Comparison of ENCODE assay signal across 1 cellular context in the genomic region with DNA sequence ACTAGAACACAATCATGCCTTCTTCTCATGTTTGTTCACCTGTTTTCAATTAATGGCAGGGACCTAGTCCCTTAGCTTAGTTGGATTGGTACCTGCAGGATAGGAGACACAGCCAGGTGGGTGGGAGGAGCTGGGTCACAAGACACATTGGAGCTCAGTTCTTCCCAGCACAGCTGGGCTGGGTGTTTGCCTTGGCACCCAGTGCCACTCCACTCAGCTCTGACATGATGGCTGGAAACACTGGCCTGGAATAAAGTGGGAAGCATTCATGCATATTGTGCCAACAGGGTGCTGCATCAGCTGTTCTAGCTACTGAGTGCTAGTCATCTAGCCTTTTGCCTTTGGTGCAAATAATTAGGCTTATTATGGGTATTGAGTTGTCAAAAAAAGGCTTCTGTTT.
TF ChIP-seq lines count a peak whose summit lies in the region.

No MANE protein-coding gene starts in this region.

TF ChIP-seq in H1, 55 proteins besides CTCF, POLR2A, EP300 and RAD21 (continued from another document):
- TF ChIP-seq, protein P1, sequence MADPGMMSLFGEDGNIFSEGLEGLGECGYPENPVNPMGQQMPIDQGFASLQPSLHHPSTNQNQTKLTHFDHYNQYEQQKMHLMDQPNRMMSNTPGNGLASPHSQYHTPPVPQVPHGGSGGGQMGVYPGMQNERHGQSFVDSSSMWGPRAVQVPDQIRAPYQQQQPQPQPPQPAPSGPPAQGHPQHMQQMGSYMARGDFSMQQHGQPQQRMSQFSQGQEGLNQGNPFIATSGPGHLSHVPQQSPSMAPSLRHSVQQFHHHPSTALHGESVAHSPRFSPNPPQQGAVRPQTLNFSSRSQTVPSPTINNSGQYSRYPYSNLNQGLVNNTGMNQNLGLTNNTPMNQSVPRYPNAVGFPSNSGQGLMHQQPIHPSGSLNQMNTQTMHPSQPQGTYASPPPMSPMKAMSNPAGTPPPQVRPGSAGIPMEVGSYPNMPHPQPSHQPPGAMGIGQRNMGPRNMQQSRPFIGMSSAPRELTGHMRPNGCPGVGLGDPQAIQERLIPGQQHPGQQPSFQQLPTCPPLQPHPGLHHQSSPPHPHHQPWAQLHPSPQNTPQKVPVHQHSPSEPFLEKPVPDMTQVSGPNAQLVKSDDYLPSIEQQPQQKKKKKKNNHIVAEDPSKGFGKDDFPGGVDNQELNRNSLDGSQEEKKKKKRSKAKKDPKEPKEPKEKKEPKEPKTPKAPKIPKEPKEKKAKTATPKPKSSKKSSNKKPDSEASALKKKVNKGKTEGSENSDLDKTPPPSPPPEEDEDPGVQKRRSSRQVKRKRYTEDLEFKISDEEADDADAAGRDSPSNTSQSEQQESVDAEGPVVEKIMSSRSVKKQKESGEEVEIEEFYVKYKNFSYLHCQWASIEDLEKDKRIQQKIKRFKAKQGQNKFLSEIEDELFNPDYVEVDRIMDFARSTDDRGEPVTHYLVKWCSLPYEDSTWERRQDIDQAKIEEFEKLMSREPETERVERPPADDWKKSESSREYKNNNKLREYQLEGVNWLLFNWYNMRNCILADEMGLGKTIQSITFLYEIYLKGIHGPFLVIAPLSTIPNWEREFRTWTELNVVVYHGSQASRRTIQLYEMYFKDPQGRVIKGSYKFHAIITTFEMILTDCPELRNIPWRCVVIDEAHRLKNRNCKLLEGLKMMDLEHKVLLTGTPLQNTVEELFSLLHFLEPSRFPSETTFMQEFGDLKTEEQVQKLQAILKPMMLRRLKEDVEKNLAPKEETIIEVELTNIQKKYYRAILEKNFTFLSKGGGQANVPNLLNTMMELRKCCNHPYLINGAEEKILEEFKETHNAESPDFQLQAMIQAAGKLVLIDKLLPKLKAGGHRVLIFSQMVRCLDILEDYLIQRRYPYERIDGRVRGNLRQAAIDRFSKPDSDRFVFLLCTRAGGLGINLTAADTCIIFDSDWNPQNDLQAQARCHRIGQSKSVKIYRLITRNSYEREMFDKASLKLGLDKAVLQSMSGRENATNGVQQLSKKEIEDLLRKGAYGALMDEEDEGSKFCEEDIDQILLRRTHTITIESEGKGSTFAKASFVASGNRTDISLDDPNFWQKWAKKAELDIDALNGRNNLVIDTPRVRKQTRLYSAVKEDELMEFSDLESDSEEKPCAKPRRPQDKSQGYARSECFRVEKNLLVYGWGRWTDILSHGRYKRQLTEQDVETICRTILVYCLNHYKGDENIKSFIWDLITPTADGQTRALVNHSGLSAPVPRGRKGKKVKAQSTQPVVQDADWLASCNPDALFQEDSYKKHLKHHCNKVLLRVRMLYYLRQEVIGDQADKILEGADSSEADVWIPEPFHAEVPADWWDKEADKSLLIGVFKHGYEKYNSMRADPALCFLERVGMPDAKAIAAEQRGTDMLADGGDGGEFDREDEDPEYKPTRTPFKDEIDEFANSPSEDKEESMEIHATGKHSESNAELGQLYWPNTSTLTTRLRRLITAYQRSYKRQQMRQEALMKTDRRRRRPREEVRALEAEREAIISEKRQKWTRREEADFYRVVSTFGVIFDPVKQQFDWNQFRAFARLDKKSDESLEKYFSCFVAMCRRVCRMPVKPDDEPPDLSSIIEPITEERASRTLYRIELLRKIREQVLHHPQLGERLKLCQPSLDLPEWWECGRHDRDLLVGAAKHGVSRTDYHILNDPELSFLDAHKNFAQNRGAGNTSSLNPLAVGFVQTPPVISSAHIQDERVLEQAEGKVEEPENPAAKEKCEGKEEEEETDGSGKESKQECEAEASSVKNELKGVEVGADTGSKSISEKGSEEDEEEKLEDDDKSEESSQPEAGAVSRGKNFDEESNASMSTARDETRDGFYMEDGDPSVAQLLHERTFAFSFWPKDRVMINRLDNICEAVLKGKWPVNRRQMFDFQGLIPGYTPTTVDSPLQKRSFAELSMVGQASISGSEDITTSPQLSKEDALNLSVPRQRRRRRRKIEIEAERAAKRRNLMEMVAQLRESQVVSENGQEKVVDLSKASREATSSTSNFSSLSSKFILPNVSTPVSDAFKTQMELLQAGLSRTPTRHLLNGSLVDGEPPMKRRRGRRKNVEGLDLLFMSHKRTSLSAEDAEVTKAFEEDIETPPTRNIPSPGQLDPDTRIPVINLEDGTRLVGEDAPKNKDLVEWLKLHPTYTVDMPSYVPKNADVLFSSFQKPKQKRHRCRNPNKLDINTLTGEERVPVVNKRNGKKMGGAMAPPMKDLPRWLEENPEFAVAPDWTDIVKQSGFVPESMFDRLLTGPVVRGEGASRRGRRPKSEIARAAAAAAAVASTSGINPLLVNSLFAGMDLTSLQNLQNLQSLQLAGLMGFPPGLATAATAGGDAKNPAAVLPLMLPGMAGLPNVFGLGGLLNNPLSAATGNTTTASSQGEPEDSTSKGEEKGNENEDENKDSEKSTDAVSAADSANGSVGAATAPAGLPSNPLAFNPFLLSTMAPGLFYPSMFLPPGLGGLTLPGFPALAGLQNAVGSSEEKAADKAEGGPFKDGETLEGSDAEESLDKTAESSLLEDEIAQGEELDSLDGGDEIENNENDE (IDR thresholded peaks at IDR 0.05; ENCODE audit: insufficient replicate concordance, low read length), result no peak
- TF ChIP-seq TAF7 (optimal IDR thresholded peaks at IDR 0.05; ENCODE audit: borderline replicate concordance, low read depth, low read length) (no peak), NRF1 (IDR thresholded peaks at IDR 0.05; ENCODE audit: low read depth, low read length) (no peak), RFX5 (IDR thresholded peaks at IDR 0.05; ENCODE audit: borderline replicate concordance, low read depth, low read length) (no peak), JUND (IDR thresholded peaks at IDR 0.05; ENCODE audit: low read length) (no peak), CTBP2 (IDR thresholded peaks at IDR 0.05; ENCODE audit: borderline replicate concordance, insufficient read depth, insufficient read length, low read length) (no peak), TBP (IDR thresholded peaks at IDR 0.05; ENCODE audit: low read depth, low read length) (no peak), RXRA (IDR thresholded peaks at IDR 0.05; ENCODE audit: insufficient read depth, low read depth, low read length) (no peak), POU5F1 (IDR thresholded peaks at IDR 0.05; ENCODE audit: low read depth, low read length) (no peak), MAFK (IDR thresholded peaks at IDR 0.05; ENCODE audit: low read depth, low read length) (no peak), TAF1 (IDR thresholded peaks at IDR 0.05; ENCODE audit: low read depth, low read length) (no peak), HDAC2 (IDR thresholded peaks at IDR 0.05; ENCODE audit: borderline replicate concordance in 1 of 2, low read depth in 2 of 2, low read length in 2 of 2) (no peak)
